29 cellular contexts compared by ENCODE assay signal in the genomic region with DNA sequence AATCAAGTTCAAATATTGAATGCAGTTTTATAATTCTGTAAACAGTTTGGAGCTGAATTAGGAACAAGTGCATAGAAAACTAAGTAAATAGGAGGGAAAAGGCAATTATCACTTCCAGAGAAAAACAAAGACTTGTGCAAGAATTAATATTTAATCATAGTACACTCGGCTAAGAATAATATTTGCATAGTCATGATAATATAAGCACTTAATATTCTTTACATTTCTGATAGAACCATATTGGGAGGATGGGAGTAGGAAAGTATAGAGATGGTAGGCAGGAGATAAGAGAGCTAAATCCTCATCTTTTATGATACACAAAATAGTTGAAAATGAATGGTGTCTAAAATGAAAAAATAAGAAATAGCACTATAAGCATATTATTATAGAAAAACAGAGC. TPM values are rescaled to one million over a fixed set of nuclear protein-coding genes. Genes with fewer than 3 reads are reported as not detected.
DNase-seq lines count a peak whose midpoint lies in the region; ATAC-seq, FAIRE-seq and TF ChIP-seq lines count a peak whose summit lies in the region.
"Had no signal": no experiment of that assay in that cellular context is flagged by ENCODE, and none has a peak within 500 bp of the region (broad histone marks: within the 10 kb centered on the region; RNA-seq: fewer than 3 reads in every experiment).

No MANE protein-coding gene starts in this region.

- BruUV-seq in HepG2 (replicated peaks; lab: Mats Ljungman, UMichigan) (no TSS peak), A673 (replicated peaks; lab: Mats Ljungman, UMichigan) (no TSS peak), K562 (replicated peaks; lab: Mats Ljungman, UMichigan) (no TSS peak)

- H3K4me2 ChIP-seq in HepG2 (ENCODE audit: low read depth, low read length) (no peak overlapping the region), K562 (ENCODE audit: insufficient read depth, low read length) (no peak overlapping the region)
- H3K4me2 ChIP-seq: BLaER1 had no signal

- ATAC-seq in HepG2 (no peak), right lobe of liver (no peak), K562 (no peak), GM18858 (IDR thresholded peaks at IDR 0.05; ENCODE audit: unreplicated experiment) (no peak)
- ATAC-seq: GM12878 had no signal

- POLR2A ChIA-PET in HepG2 (lab: Yijun Ruan, JAX): no interaction called here
- POLR2A ChIA-PET in A673 (lab: Charles Lee; ENCODE audit: low non-redundant PET): interaction anchor here (0.6 kb wide), 2 partner anchors 32 to 89 kb away, joined by 3 to 4 read pairs; no protein-coding TSS in a partner anchor
- POLR2A ChIA-PET in K562 (lab: Yijun Ruan, JAX): no interaction called here

- H2AFZ ChIP-seq in HepG2 (ENCODE audit: low read length) (no peak overlapping the region), K562 (ENCODE audit: low read depth, low read length) (no peak overlapping the region)

- DNase-seq in HepG2 (ENCODE audit: low spot score) (no peak), right lobe of liver (no peak), A673 (ENCODE audit: low spot score) (no peak), GM19239 (ENCODE audit: insufficient read length, low spot score) (no peak), K562 (ENCODE audit: extremely low read depth in 1 of 4, low spot score in 3 of 4) (no peak), caudate nucleus (lab: John Stamatoyannopoulos, UW) (no peak), T1000 (lab: John Stamatoyannopoulos, UW) (no peak)
- DNase-seq: 8988T; ACHN; BE2C; C1 segment of cervical spinal cord; CD4-positive, alpha-beta memory T cell; CD4-positive, CD25-positive, alpha-beta regulatory T cell; CD8-positive, alpha-beta memory T cell; COR-L47; DMS 273 treated with DMSO at 0.1 percent for 48 hours; DMS153; DMS53; DMS79; DND-41; EL; GDM1 had no signal

- TF ChIP-seq POLR2A in HepG2 (IDR thresholded peaks at IDR 0.05; ENCODE audit: insufficient read depth in 1 of 2, low read depth in 2 of 2, low read length in 2 of 2): no peak
- no peak for TF ChIP-seq POLR2A in right lobe of liver (IDR thresholded peaks at IDR 0.05)
- no peak for TF ChIP-seq POLR2A in K562 (conservative IDR thresholded peaks at IDR 0.05)

- no peak overlapping the region for H3K4me3 ChIP-seq in HepG2 (replicated peaks in 1 of 3; ENCODE audit: insufficient read depth in 1 of 3, low read depth in 2 of 3, low read length in 3 of 3)
- no peak overlapping the region for H3K4me3 ChIP-seq in right lobe of liver
- peak overlapping the region; percentile 54 for H3K4me3 ChIP-seq in A673 (ENCODE audit: low read depth, low read length, poor library complexity, severe bottlenecking)
- no peak overlapping the region for H3K4me3 ChIP-seq in K562
- H3K4me3 ChIP-seq: BLaER1, GM12878 had no signal

- peaks cover 0 to 6% of the 10 kb centered on the region in 2 experiments; a peak in 1 of 5 replicates for H3K27me3 ChIP-seq in HepG2 (ENCODE audit: control insufficient read depth in 1 of 2, insufficient read depth in 2 of 2, low read length in 2 of 2)
- H3K27me3 ChIP-seq in right lobe of liver: no peaks in the 10 kb centered on the region
- H3K27me3 ChIP-seq in A673 (replicated peaks; ENCODE audit: insufficient read depth, low read depth, low read length, poor library complexity): no peaks in the 10 kb centered on the region
- no peaks in the 10 kb centered on the region; a peak in 1 of 5 replicates for H3K27me3 ChIP-seq in K562 (ENCODE audit: control insufficient read depth in 2 of 2, insufficient read depth in 2 of 2, low read length in 2 of 2)
- H3K27me3 ChIP-seq: BE2C, BLaER1 had no signal

- WGBS in HepG2 (ENCODE audit: low lambda C conversion rate): 2% methylated on average over 1 of the region's 1 CpG
- 7% methylated on average over 1 of the region's 1 CpG for WGBS in right lobe of liver (ENCODE audit: insufficient coverage, low coverage, low lambda C conversion rate, missing lambda C conversion rate)
- 4% methylated on average over 1 of the region's 1 CpG for WGBS in K562 (ENCODE audit: insufficient coverage, low coverage, missing lambda C conversion rate)

- H3K27ac ChIP-seq in HepG2 (ENCODE audit: extremely low read length, insufficient read depth, low read length): no peak overlapping the region
- no peak overlapping the region for H3K27ac ChIP-seq in right lobe of liver
- peak overlapping the region; percentile 92 for H3K27ac ChIP-seq in A673 (ENCODE audit: low read depth, low read length, poor library complexity, severe bottlenecking)
- no peak overlapping the region for H3K27ac ChIP-seq in K562 (ENCODE audit: extremely low read depth, low read depth, low read length)
- H3K27ac ChIP-seq in caudate nucleus (ENCODE audit: low read depth, low read length): no peak overlapping the region
- H3K27ac ChIP-seq: BLaER1 had no signal

- TF ChIP-seq CTCF in HepG2 (CRISPR knock-in tag; IDR thresholded peaks at IDR 0.05) (no peak), right lobe of liver (IDR thresholded peaks at IDR 0.05) (no peak), A673 (conservative IDR thresholded peaks at IDR 0.05; ENCODE audit: low read depth, low read length) (no peak), K562 (IDR thresholded peaks at IDR 0.05 in 2 of 3, conservative IDR thresholded peaks at IDR 0.05 in 1 of 3; ENCODE audit: insufficient read depth in 2 of 3, low read depth in 1 of 3, low read length in 3 of 3) (no peak)

- no peak for FAIRE-seq in HepG2 (lab: Jason Lieb, UNC)
- peak; percentile 47 for FAIRE-seq in GM19239 (lab: Jason Lieb, UNC)
- no peak for FAIRE-seq in K562 (lab: Jason Lieb, UNC)
- FAIRE-seq: A204.1, GM12878, GM12892, GM18507 had no signal

- in situ Hi-C loops in HepG2 (cut with HindIII; ENCODE audit: extremely low pct_ligation_motif_present, low pct_unique_long_range_greater_than_20kb): no loop called here
- in situ Hi-C loops in K562 (cut with MboI): no loop called here

- H4K20me1 ChIP-seq in HepG2 (ENCODE audit: insufficient read depth, low read length) (no peaks in the 10 kb centered on the region), K562 (replicated peaks; ENCODE audit: control insufficient read depth, insufficient read depth, low read length) (no peaks in the 10 kb centered on the region)
- H4K20me1 ChIP-seq: BLaER1 had no signal

- peaks cover 7% of the 10 kb centered on the region; the same call in 1 of the 2 replicates for H3K4me1 ChIP-seq in HepG2 (ENCODE audit: insufficient read depth, low read length)
- no peaks in the 10 kb centered on the region for H3K4me1 ChIP-seq in right lobe of liver
- peaks cover 55% of the 10 kb centered on the region for H3K4me1 ChIP-seq in A673 (ENCODE audit: insufficient read depth, low read length, poor library complexity, severe bottlenecking)
- no peaks in the 10 kb centered on the region for H3K4me1 ChIP-seq in K562 (replicated peaks in 1 of 2; ENCODE audit: control insufficient read depth in 2 of 2, insufficient read depth in 2 of 2, low read length in 2 of 2)
- H3K4me1 ChIP-seq: BE2C had no signal

- intact Hi-C loops in HepG2 (cut with micrococcal nuclease; ENCODE audit: unreplicated experiment) (no loop called here), right lobe of liver (cut with DNase I) (no loop called here), A673 (cut with micrococcal nuclease; ENCODE audit: unreplicated experiment) (loop anchor here (5.0 kb wide), 1 partner anchor 38 kb away; no protein-coding TSS in a partner anchor), K562 (cut with micrococcal nuclease) (no loop called here)

- H3K9me3 ChIP-seq in HepG2 (ENCODE audit: low read length) (no peaks in the 10 kb centered on the region), right lobe of liver (no peaks in the 10 kb centered on the region), A673 (ENCODE audit: low read depth, low read length, poor library complexity, severe bottlenecking) (peaks cover 9% of the 10 kb centered on the region), K562 (replicated peaks; ENCODE audit: control insufficient read depth, insufficient read depth, low read depth, low read length) (no peaks in the 10 kb centered on the region)
- H3K9me3 ChIP-seq: BE2C had no signal

- no peak for TF ChIP-seq RAD21 in HepG2 (CRISPR knock-in tag; IDR thresholded peaks at IDR 0.05)
- TF ChIP-seq RAD21 in K562 (CRISPR knock-in tag; conservative IDR thresholded peaks at IDR 0.05 in 1 of 2, IDR thresholded peaks at IDR 0.05 in 1 of 2): no peak

- CTCF ChIA-PET in HepG2 (lab: Yijun Ruan, JAX; ENCODE audit: low intra/inter-chr PET ratio, low total read pairs): no interaction called here
- CTCF ChIA-PET in A673 (lab: Charles Lee): no interaction called here
- CTCF ChIA-PET in K562 (lab: Yijun Ruan, JAX; ENCODE audit: low intra/inter-chr PET ratio): no interaction called here

- H3K79me2 ChIP-seq in HepG2 (ENCODE audit: insufficient read depth, low read length) (no peaks in the 10 kb centered on the region), K562 (ENCODE audit: control insufficient read depth, insufficient read depth, low read length) (no peaks in the 10 kb centered on the region)

- H3K9ac ChIP-seq in HepG2 (ENCODE audit: insufficient read depth, low read depth, low read length) (no peak overlapping the region), K562 (ENCODE audit: insufficient read depth in 1 of 2, low read depth in 2 of 2, low read length in 2 of 2) (no peak overlapping the region)
- H3K9ac ChIP-seq: BLaER1 had no signal

- no peaks in the 10 kb centered on the region for H3K9me1 ChIP-seq in K562 (ENCODE audit: control insufficient read depth, insufficient read depth, low read length)

- H3K36me3 ChIP-seq in HepG2 (replicated peaks in 1 of 2; ENCODE audit: control insufficient read depth in 1 of 2, insufficient read depth in 2 of 2, low read length in 2 of 2) (no peaks in the 10 kb centered on the region), right lobe of liver (no peaks in the 10 kb centered on the region), A673 (ENCODE audit: insufficient read depth, low read length, poor library complexity, severe bottlenecking) (peaks cover 8% of the 10 kb centered on the region), K562 (ENCODE audit: control insufficient read depth, insufficient read depth, low read length) (no peaks in the 10 kb centered on the region)
- H3K36me3 ChIP-seq: BE2C, BLaER1 had no signal

- TF ChIP-seq EP300 in HepG2 (IDR thresholded peaks at IDR 0.05; ENCODE audit: low read depth in 2 of 2, low read length in 2 of 2) (no peak), HepG2 (CRISPR knock-in tag; IDR thresholded peaks at IDR 0.05; ENCODE audit: borderline replicate concordance) (no peak), K562 (IDR thresholded peaks at IDR 0.05; ENCODE audit: low read length) (no peak)

RNA-seq across cellular contexts. Expression of a gene that starts 27.4 kb away (rescaled TPM):
- not detected in 2 replicates for total RNA-seq in HepG2 (2016; rRNA removed; fragmentation: Illumina TruSeq; extraction: Trizol)
- not detected in 2 replicates for total RNA-seq in HepG2 (2016; cell fraction: cytosol; rRNA removed; fragmentation: Illumina TruSeq; extraction: Trizol; ENCODE audit: low read depth)
- total RNA-seq in HepG2 (2016; cell fraction: insoluble cytoplasmic fraction; rRNA removed; fragmentation: Illumina TruSeq; extraction: Trizol): not detected in 2 replicates
- total RNA-seq in HepG2 (2016; cell fraction: membrane; rRNA removed; fragmentation: Illumina TruSeq; extraction: Trizol): not detected in 2 replicates
- total RNA-seq in HepG2 (2016; cell fraction: nucleus; rRNA removed; fragmentation: Illumina TruSeq; extraction: Trizol): not detected in 2 replicates
- not detected in 2 replicates for polyA plus RNA-seq in HepG2 (2011; rRNA removed)
- polyA plus RNA-seq in HepG2 (2011; cell fraction: cytosol; rRNA removed): not detected in 2 replicates
- polyA plus RNA-seq in HepG2 (2011; cell fraction: nucleus; rRNA removed): not detected in 2 replicates
- polyA plus RNA-seq in HepG2 (2012): not detected in 2 replicates
- polyA plus RNA-seq in HepG2 (2016; cell fraction: cytosol; fragmentation: Illumina TruSeq; extraction: Trizol; ENCODE audit: low read depth): not detected in 2 replicates
- polyA plus RNA-seq in HepG2 (2016; cell fraction: insoluble cytoplasmic fraction; fragmentation: Illumina TruSeq; extraction: Trizol; ENCODE audit: low read depth): not detected in 2 replicates
- not detected in 2 replicates for polyA plus RNA-seq in HepG2 (2016; cell fraction: membrane; fragmentation: Illumina TruSeq; extraction: Trizol; ENCODE audit: low read depth)
- polyA plus RNA-seq in HepG2 (2016; cell fraction: nucleus; fragmentation: Illumina TruSeq; extraction: Trizol; ENCODE audit: insufficient read depth, low read depth): not detected in 2 replicates
- not detected in 2 replicates for polyA minus RNA-seq in HepG2 (2011; rRNA and poly(A)+ RNA removed; ENCODE audit: low replicate concordance)
- not detected in 2 replicates for polyA minus RNA-seq in HepG2 (2011; cell fraction: cytosol; rRNA and poly(A)+ RNA removed)
- polyA minus RNA-seq in HepG2 (2011; cell fraction: nucleus; rRNA and poly(A)+ RNA removed): not detected in 2 replicates
- under 1 TPM in 2 of 6 experiments, not detected in 4; 0.15 to 0.31 TPM for total RNA-seq in right lobe of liver
- 123 and 135 TPM in 2 replicates for total RNA-seq in A673 (2021)
- not detected in 2 replicates for total RNA-seq in K562 (2011; cell fraction: chromatin; rRNA removed; ENCODE audit: low replicate concordance)
- not detected in 2 replicates for total RNA-seq in K562 (2011; cell fraction: nucleolus; rRNA removed)
- total RNA-seq in K562 (2011; cell fraction: nucleoplasm; rRNA removed): not detected in 2 replicates
- not detected in 2 replicates for total RNA-seq in K562 (2014; rRNA removed)
- total RNA-seq in K562 (2014; rRNA removed; fragmentation: Illumina TruSeq; extraction: Trizol): not detected in 2 replicates
- total RNA-seq in K562 (2015; rRNA removed; fragmentation: Illumina TruSeq; extraction: Trizol): not detected in 2 replicates
- not detected in 2 replicates for total RNA-seq in K562 (2021)
- not detected in 2 replicates for polyA plus RNA-seq in K562 (2011; rRNA removed)
- polyA plus RNA-seq in K562 (2011; cell fraction: cytosol; rRNA removed): not detected in 2 replicates
- not detected in 2 replicates for polyA plus RNA-seq in K562 (2011; cell fraction: nucleus; rRNA removed)
- polyA plus RNA-seq in K562 (2012): 0.11 and 0.16 TPM in 2 replicates
- polyA plus RNA-seq in K562 (2014; fragmentation: Illumina TruSeq; extraction: Trizol): 0.07 and 0.32 TPM in 2 replicates
- under 1 TPM; 0.08 to 0.28 TPM for polyA plus RNA-seq in K562 (2014; fragmentation: Nextera tagmentation; extraction: Ambion mirVana)
- polyA plus RNA-seq in K562 (2014; rRNA removed): not detected in 2 replicates
- polyA minus RNA-seq in K562 (2011; rRNA and poly(A)+ RNA removed): not detected in 2 replicates
- not detected in 2 replicates for polyA minus RNA-seq in K562 (2011; cell fraction: cytosol; rRNA and poly(A)+ RNA removed)
- not detected in 2 replicates for polyA minus RNA-seq in K562 (2011; cell fraction: nucleus; rRNA and poly(A)+ RNA removed)
- total RNA-seq: CD4-positive, alpha-beta memory T cell; CD4-positive, CD25-positive, alpha-beta regulatory T cell; CD8-positive, alpha-beta memory T cell; G401 had no signal
- polyA plus RNA-seq: CD4-positive, alpha-beta memory T cell; CD4-positive, CD25-positive, alpha-beta regulatory T cell; CD8-positive, alpha-beta memory T cell had no signal

RNA-seq across cellular contexts. Expression of a gene that starts 40.5 kb away (rescaled TPM):
- total RNA-seq in HepG2 (2016; rRNA removed; fragmentation: Illumina TruSeq; extraction: Trizol): 3.9 and 4.4 TPM in 2 replicates
- total RNA-seq in HepG2 (2016; cell fraction: cytosol; rRNA removed; fragmentation: Illumina TruSeq; extraction: Trizol; ENCODE audit: low read depth): 0.91 and 0.97 TPM in 2 replicates
- 3.6 and 4.5 TPM in 2 replicates for total RNA-seq in HepG2 (2016; cell fraction: insoluble cytoplasmic fraction; rRNA removed; fragmentation: Illumina TruSeq; extraction: Trizol)
- total RNA-seq in HepG2 (2016; cell fraction: membrane; rRNA removed; fragmentation: Illumina TruSeq; extraction: Trizol): 1.5 and 1.7 TPM in 2 replicates
- 1.8 and 2.1 TPM in 2 replicates for total RNA-seq in HepG2 (2016; cell fraction: nucleus; rRNA removed; fragmentation: Illumina TruSeq; extraction: Trizol)
- 0.42 and 0.64 TPM in 2 replicates for polyA plus RNA-seq in HepG2 (2011; rRNA removed)
- polyA plus RNA-seq in HepG2 (2011; cell fraction: cytosol; rRNA removed): 0.35 and 0.45 TPM in 2 replicates
- polyA plus RNA-seq in HepG2 (2011; cell fraction: nucleus; rRNA removed): 0.29 and 0.57 TPM in 2 replicates
- 0.74 and 1.0 TPM in 2 replicates for polyA plus RNA-seq in HepG2 (2012)
- 0.60 and 0.80 TPM in 2 replicates for polyA plus RNA-seq in HepG2 (2016; cell fraction: cytosol; fragmentation: Illumina TruSeq; extraction: Trizol; ENCODE audit: low read depth)
- 6.2 and 6.7 TPM in 2 replicates for polyA plus RNA-seq in HepG2 (2016; cell fraction: insoluble cytoplasmic fraction; fragmentation: Illumina TruSeq; extraction: Trizol; ENCODE audit: low read depth)
- 0.89 and 0.91 TPM in 2 replicates for polyA plus RNA-seq in HepG2 (2016; cell fraction: membrane; fragmentation: Illumina TruSeq; extraction: Trizol; ENCODE audit: low read depth)
- 2.8 and 3.6 TPM in 2 replicates for polyA plus RNA-seq in HepG2 (2016; cell fraction: nucleus; fragmentation: Illumina TruSeq; extraction: Trizol; ENCODE audit: insufficient read depth, low read depth)
- polyA minus RNA-seq in HepG2 (2011; rRNA and poly(A)+ RNA removed; ENCODE audit: low replicate concordance): 0.46 and 2.2 TPM in 2 replicates
- 0.40 TPM in 1 of 2 replicates, not detected in the other for polyA minus RNA-seq in HepG2 (2011; cell fraction: cytosol; rRNA and poly(A)+ RNA removed)
- 1.5 TPM in 2 replicates for polyA minus RNA-seq in HepG2 (2011; cell fraction: nucleus; rRNA and poly(A)+ RNA removed)
- total RNA-seq in right lobe of liver: 10 to 100 TPM in 3 of 6 experiments, 1 to 10 TPM in 3; 7.2 to 14.2 (median 10.2) TPM
- total RNA-seq in A673 (2021): 76.2 and 78.9 TPM in 2 replicates
- 3.5 and 10.2 TPM in 2 replicates for total RNA-seq in K562 (2011; cell fraction: chromatin; rRNA removed; ENCODE audit: low replicate concordance)
- total RNA-seq in K562 (2011; cell fraction: nucleolus; rRNA removed): 1.8 and 2.4 TPM in 2 replicates
- total RNA-seq in K562 (2011; cell fraction: nucleoplasm; rRNA removed): 5.3 and 8.5 TPM in 2 replicates
- 21.9 and 23.5 TPM in 2 replicates for total RNA-seq in K562 (2014; rRNA removed)
- total RNA-seq in K562 (2014; rRNA removed; fragmentation: Illumina TruSeq; extraction: Trizol): 20.3 and 23.6 TPM in 2 replicates
- total RNA-seq in K562 (2015; rRNA removed; fragmentation: Illumina TruSeq; extraction: Trizol): 25.0 and 31.1 TPM in 2 replicates
- 23.3 and 25.0 TPM in 2 replicates for total RNA-seq in K562 (2021)
- polyA plus RNA-seq in K562 (2011; rRNA removed): 13.6 and 17.4 TPM in 2 replicates
- polyA plus RNA-seq in K562 (2011; cell fraction: cytosol; rRNA removed): 2.3 and 5.3 TPM in 2 replicates
- 2.6 and 4.1 TPM in 2 replicates for polyA plus RNA-seq in K562 (2011; cell fraction: nucleus; rRNA removed)
- polyA plus RNA-seq in K562 (2012): 49.3 and 55.1 TPM in 2 replicates
- polyA plus RNA-seq in K562 (2014; fragmentation: Illumina TruSeq; extraction: Trizol): 34.0 and 39.5 TPM in 2 replicates
- polyA plus RNA-seq in K562 (2014; fragmentation: Nextera tagmentation; extraction: Ambion mirVana): 10 to 100 TPM; 29.7 to 36.4 TPM
- polyA plus RNA-seq in K562 (2014; rRNA removed): 35.7 and 39.0 TPM in 2 replicates
- 11.9 and 15.3 TPM in 2 replicates for polyA minus RNA-seq in K562 (2011; rRNA and poly(A)+ RNA removed)
- polyA minus RNA-seq in K562 (2011; cell fraction: cytosol; rRNA and poly(A)+ RNA removed): 4.5 and 7.8 TPM in 2 replicates
- 3.0 and 4.9 TPM in 2 replicates for polyA minus RNA-seq in K562 (2011; cell fraction: nucleus; rRNA and poly(A)+ RNA removed)
- total RNA-seq: G401 had no signal

Comparison
In these comparisons a context has a peak if more than half of its experiments do, and no peak if none do; other contexts are left out.
1. RNA of a gene that starts 27.4 kb away (total RNA-seq): 123 to 135 TPM in A673; not detected in K562, 0.15 to 0.31 TPM in right lobe of liver and not detected in HepG2; every median in the first group is over 10 times any median in the second.